In genomic region chr2:3536682-3537632, GRCh38 we compare ENCODE assay signal across 1 cellular context.
A peak's percentile ranks its signal among the peaks of the same experiment; 100 is the strongest.
TF ChIP-seq lines count a peak whose summit lies in the region.

No MANE protein-coding gene starts in this region.

TF ChIP-seq in K562, 482 proteins besides CTCF, POLR2A, EP300 and RAD21 (continued from another document):
- TF ChIP-seq AFF4 (CRISPR knock-in tag; IDR thresholded peaks at IDR 0.05) (peak; percentile 75; the same call in 1 of the 2 replicates), POLR3G (IDR thresholded peaks at IDR 0.05; ENCODE audit: extremely low read depth, insufficient read length, insufficient replicate concordance) (no peak), XRCC5 (IDR thresholded peaks at IDR 0.05; ENCODE audit: low read depth, low read length) (no peak), ESRRA (IDR thresholded peaks at IDR 0.05; ENCODE audit: borderline replicate concordance, low read depth) (no peak), ZNF780A (CRISPR knock-in tag; IDR thresholded peaks at IDR 0.05) (no peak), POU5F1 (IDR thresholded peaks at IDR 0.05; ENCODE audit: borderline replicate concordance, low read depth, low read length, partially characterized antibody) (no peak), E2F8 (IDR thresholded peaks at IDR 0.05; ENCODE audit: low read depth, partially characterized antibody) (no peak)
